In genomic region chr13:113506025-113506685, GRCh38 we compare ENCODE assay signal across 1 cellular context.
TF ChIP-seq lines count a peak whose summit lies in the region.

No MANE protein-coding gene starts in this region.

TF ChIP-seq in K562, 482 proteins besides CTCF, POLR2A, EP300 and RAD21 (continued from another document and continues in another):
- no peak for TF ChIP-seq CREB3L1 (IDR thresholded peaks at IDR 0.05; ENCODE audit: borderline replicate concordance, low read depth)
- 0 out of 2 replicates have a peak, but pooled peaks have one; percentile 4 for TF ChIP-seq MAFK (IDR thresholded peaks at IDR 0.05; ENCODE audit: low read length)
- TF ChIP-seq VEZF1 (CRISPR knock-in tag; IDR thresholded peaks at IDR 0.05), result peak; percentile 59; the same call in 1 of the 2 replicates
- TF ChIP-seq THRB (CRISPR knock-in tag; conservative IDR thresholded peaks at IDR 0.05), result peak; percentile 34; the same call in 1 of the 2 replicates
- TF ChIP-seq NFYB (IDR thresholded peaks at IDR 0.05; ENCODE audit: extremely low read depth, insufficient read length), result no peak
- TF ChIP-seq POLR2B (IDR thresholded peaks at IDR 0.05; ENCODE audit: low read depth, partially characterized antibody), result peak; percentile 51
- TF ChIP-seq C11orf30 (IDR thresholded peaks at IDR 0.05; ENCODE audit: low read depth), result peak; percentile 67; the same call in 1 of the 2 replicates
- peak; percentile 37; the same call in 1 of the 2 replicates for TF ChIP-seq ZNF592 (IDR thresholded peaks at IDR 0.05)
- TF ChIP-seq MNT (conservative IDR thresholded peaks at IDR 0.05), result 0 out of 4 replicates have a peak, but pooled peaks of 1 of the 2 experiments have one; percentile 31
- TF ChIP-seq ZBTB11 (CRISPR knock-in tag; IDR thresholded peaks at IDR 0.05), result peak in 1 of 3 experiments; percentile 28; a peak in 1 of 6 replicates
- peak; percentile 55; the same call in 1 of the 2 replicates for TF ChIP-seq MAFF (IDR thresholded peaks at IDR 0.05; ENCODE audit: low read length)
- TF ChIP-seq ZNF551 (CRISPR knock-in tag; IDR thresholded peaks at IDR 0.05), result no peak
- TF ChIP-seq SUPT5H (IDR thresholded peaks at IDR 0.05), result peak; percentile 35; the same call in 1 of the 2 replicates
- peak; percentile 53; the same call in 1 of the 2 replicates for TF ChIP-seq EP400 (IDR thresholded peaks at IDR 0.05)
- peak; percentile 51; the same call in 1 of the 2 replicates for TF ChIP-seq MYC (IDR thresholded peaks at IDR 0.05; ENCODE audit: low read depth, low read length)
- no peak for TF ChIP-seq MYC (CRISPR knock-in tag; IDR thresholded peaks at IDR 0.05; ENCODE audit: borderline replicate concordance, low read depth)
- TF ChIP-seq RBFOX2 (IDR thresholded peaks at IDR 0.05; ENCODE audit: low read depth, low read length), result 0 out of 2 replicates have a peak, but pooled peaks have one; percentile 24
- TF ChIP-seq LARP7 (IDR thresholded peaks at IDR 0.05), result 0 out of 2 replicates have a peak, but pooled peaks have one; percentile 21
- peak in 1 of 2 experiments; percentile 44; a peak in 1 of 4 replicates for TF ChIP-seq FOXK2 (conservative IDR thresholded peaks at IDR 0.05 in 1 of 2, IDR thresholded peaks at IDR 0.05 in 1 of 2; ENCODE audit: low read depth in 2 of 2)
- TF ChIP-seq PRDM10 (IDR thresholded peaks at IDR 0.05; ENCODE audit: partially characterized antibody), result peak; percentile 18
